ENCODE assay signal across 8 cellular contexts in the genomic region with DNA sequence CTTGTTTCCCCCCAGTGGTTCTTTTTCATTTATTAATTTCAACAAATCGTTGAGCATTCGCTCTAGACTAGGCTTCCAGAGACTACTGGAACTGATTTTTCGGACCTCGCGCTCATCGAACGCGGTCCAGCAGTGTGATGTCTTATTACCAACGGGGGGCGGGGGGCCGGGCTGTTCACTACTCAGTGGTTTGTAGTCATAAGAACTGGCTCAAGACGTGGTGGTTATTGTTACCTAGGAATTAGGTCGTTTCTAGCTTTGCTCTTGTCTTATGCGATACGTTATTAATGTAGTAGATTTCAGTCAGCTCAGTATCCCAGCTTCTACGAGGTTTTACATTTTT. TPM values are rescaled to one million over a fixed set of nuclear protein-coding genes. Genes with fewer than 3 reads are reported as not detected.
DNase-seq lines count a peak whose midpoint lies in the region; ATAC-seq and TF ChIP-seq lines count a peak whose summit lies in the region.

No MANE protein-coding gene starts in this region.

- H3K18ac ChIP-seq in H9 (ENCODE audit: insufficient read length, low read depth, low read length): no peak overlapping the region

- peaks cover 5% of the 10 kb centered on the region for H3K79me1 ChIP-seq in H9 (ENCODE audit: insufficient read depth, low read depth, low read length, poor library complexity, severe bottlenecking)

- peaks cover 3% of the 10 kb centered on the region for H3K27me3 Mint-ChIP-seq in H9 (ENCODE audit: low read depth)
- H3K27me3 Mint-ChIP-seq in activated CD8-positive, alpha-beta T cell treated with anti-CD3 and anti-CD28 coated beads for 36 hours: no peaks in the 10 kb centered on the region

- no peak overlapping the region for H4K5ac ChIP-seq in H9 (ENCODE audit: insufficient read length, low read depth, low read length)

- CTCF ChIA-PET in activated CD8-positive, alpha-beta T cell treated with anti-CD3 and anti-CD28 coated beads for 36 hours (lab: Charles Lee): interaction anchor here (1.1 to 2.7 kb wide), 3 partner anchors 31 to 105 kb away, joined by 3 to 9 read pairs (median 3); no protein-coding TSS in a partner anchor

- no peak overlapping the region for H4K91ac ChIP-seq in H9 (ENCODE audit: insufficient read length, low read depth, low read length)

- H3K56ac ChIP-seq in H9 (ENCODE audit: insufficient read length, low read depth, low read length): no peak overlapping the region

- H3K27ac Mint-ChIP-seq in H9: peak overlapping the region in 2 of 3 experiments; percentile 91 to 99; a peak in 6 of 7 replicates
- peak overlapping the region; percentile 99 for H3K27ac Mint-ChIP-seq in activated CD8-positive, alpha-beta T cell treated with anti-CD3 and anti-CD28 coated beads for 36 hours

- DNase-seq in AG08395 (ENCODE audit: low spot score): peak; percentile 39
- no peak for DNase-seq in H9
- peak; percentile 51 for DNase-seq in activated CD8-positive, alpha-beta T cell treated with anti-CD3 and anti-CD28 coated beads for 36 hours
- no peak for DNase-seq in left ventricle myocardium inferior
- no peak for DNase-seq in sigmoid colon
- no peak for DNase-seq in epidermal melanocyte (ENCODE audit: insufficient read length, low spot score)
- no peak for DNase-seq in NCI-H345 treated with DMSO at 0.1 percent for 48 hours (lab: John Stamatoyannopoulos, UW; ENCODE audit: unreplicated experiment)

- H3K4me1 ChIP-seq in H9 (ENCODE audit: insufficient read depth, low read length) (no peaks in the 10 kb centered on the region; the same call in 1 of the 2 replicates), left ventricle myocardium inferior (peaks cover 49% of the 10 kb centered on the region), sigmoid colon (peaks cover 2 to 27% (median 17%) of the 10 kb centered on the region in 4 donors)

- H2AFZ ChIP-seq in H9 (ENCODE audit: low read length): no peak overlapping the region

- no peak overlapping the region for H2BK120ac ChIP-seq in H9 (ENCODE audit: low read depth, low read length, poor library complexity, severe bottlenecking)

- H3K27ac ChIP-seq in H9 (ENCODE audit: insufficient read length, low read depth, low read length) (no peak overlapping the region), left ventricle myocardium inferior (replicated peaks) (peak overlapping the region; percentile 96), sigmoid colon (peak overlapping the region; percentile 88 to 98 (median 94))

- peaks cover 7 to 10% of the 10 kb centered on the region in 2 experiments for H3K9me3 Mint-ChIP-seq in H9
- H3K9me3 Mint-ChIP-seq in activated CD8-positive, alpha-beta T cell treated with anti-CD3 and anti-CD28 coated beads for 36 hours: no peaks in the 10 kb centered on the region

- POLR2A ChIA-PET in activated CD8-positive, alpha-beta T cell treated with anti-CD3 and anti-CD28 coated beads for 36 hours (lab: Charles Lee): interaction anchor here (0.6 to 1.6 kb wide), 4 partner anchors 13 to 286 kb away, joined by 3 to 5 read pairs (median 4); a partner anchor contains a TSS

- H3K9me3 ChIP-seq in H9 (ENCODE audit: control insufficient read depth, low read depth, low read length): no peaks in the 10 kb centered on the region
- H3K9me3 ChIP-seq in left ventricle myocardium inferior (replicated peaks): no peaks in the 10 kb centered on the region
- H3K9me3 ChIP-seq in sigmoid colon: no peaks in the 10 kb centered on the region

- H2BK5ac ChIP-seq in H9 (ENCODE audit: insufficient read length, low read length): no peak overlapping the region

- TF ChIP-seq CTCF in H9 (conservative IDR thresholded peaks at IDR 0.05): no peak
- no peak for TF ChIP-seq CTCF in activated CD8-positive, alpha-beta T cell treated with anti-CD3 and anti-CD28 coated beads for 36 hours (IDR thresholded peaks at IDR 0.05)
- TF ChIP-seq CTCF in left ventricle myocardium inferior (IDR thresholded peaks at IDR 0.05; ENCODE audit: borderline replicate concordance): no peak
- no peak for TF ChIP-seq CTCF in sigmoid colon (IDR thresholded peaks at IDR 0.05)

- no peaks in the 10 kb centered on the region for H3K23me2 ChIP-seq in H9 (ENCODE audit: insufficient read length, low read depth, low read length, poor library complexity, severe bottlenecking)

- peaks cover 43% of the 10 kb centered on the region for H3K36me3 ChIP-seq in left ventricle myocardium inferior
- peaks cover 21 to 44% (median 37%) of the 10 kb centered on the region in 4 donors for H3K36me3 ChIP-seq in sigmoid colon

- peaks cover 4% of the 10 kb centered on the region; the same call in 1 of the 2 replicates for H3K79me2 ChIP-seq in H9 (ENCODE audit: insufficient read depth, low read length)

- H2BK15ac ChIP-seq in H9 (ENCODE audit: low read depth, low read length): no peak overlapping the region

- H3K9ac ChIP-seq in H9 (ENCODE audit: extremely low read depth, insufficient read length, low read length): peak overlapping the region; percentile 92

- no peak overlapping the region for H3K14ac ChIP-seq in H9 (ENCODE audit: insufficient read depth, low read length)

- H3K4me3 ChIP-seq in left ventricle myocardium inferior: peak overlapping the region; percentile 97
- peak overlapping the region; percentile 85 to 100 (median 89) for H3K4me3 ChIP-seq in sigmoid colon

- H3T11ph ChIP-seq in H9 (ENCODE audit: low read length): no peak overlapping the region

- H3K4ac ChIP-seq in H9 (ENCODE audit: low read depth, low read length): no peak overlapping the region

- intact Hi-C loops in activated CD8-positive, alpha-beta T cell treated with anti-CD3 and anti-CD28 coated beads for 36 hours (cut with micrococcal nuclease): no loop called here
- intact Hi-C loops in left ventricle myocardium inferior (cut with micrococcal nuclease) (no loop called here), sigmoid colon (cut with DNase I) (no loop called here)

- H3K27me3 ChIP-seq in H9 (ENCODE audit: insufficient read depth, low read length) (no peaks in the 10 kb centered on the region), left ventricle myocardium inferior (ENCODE audit: low read depth) (no peaks in the 10 kb centered on the region), sigmoid colon (no peaks in the 10 kb centered on the region)

- H3K4me2 ChIP-seq in H9 (ENCODE audit: insufficient read depth, insufficient read length, low read length): peak overlapping the region; percentile 90

- no peak overlapping the region for H2BK12ac ChIP-seq in H9 (ENCODE audit: insufficient read length, low read depth, low read length)

- H3K36me3 Mint-ChIP-seq in H9 (ENCODE audit: insufficient read depth in 1 of 3, low read depth in 3 of 3): peaks cover 34 to 50% (median 46%) of the 10 kb centered on the region in 3 experiments
- H3K36me3 Mint-ChIP-seq in activated CD8-positive, alpha-beta T cell treated with anti-CD3 and anti-CD28 coated beads for 36 hours (ENCODE audit: low read depth): peaks cover 34% of the 10 kb centered on the region

- no peak overlapping the region for H3K23ac ChIP-seq in H9 (ENCODE audit: insufficient read length, low read depth, low read length)

- H2BK20ac ChIP-seq in H9 (ENCODE audit: low read depth, low read length, poor library complexity, severe bottlenecking): no peak overlapping the region

- no peak for TF ChIP-seq EP300 in sigmoid colon (IDR thresholded peaks at IDR 0.05)

- no peaks in the 10 kb centered on the region for H4K20me1 ChIP-seq in H9 (ENCODE audit: control insufficient read depth, insufficient read depth, insufficient read length)

- TF ChIP-seq POLR2A in sigmoid colon (IDR thresholded peaks at IDR 0.05): no peak

- no peak overlapping the region for H2AK5ac ChIP-seq in H9 (ENCODE audit: insufficient read length, low read length)

- peaks cover 8 to 9% of the 10 kb centered on the region in 2 experiments for H3K4me1 Mint-ChIP-seq in H9
- H3K4me1 Mint-ChIP-seq in activated CD8-positive, alpha-beta T cell treated with anti-CD3 and anti-CD28 coated beads for 36 hours (ENCODE audit: low read depth): peaks cover 31% of the 10 kb centered on the region

- peak overlapping the region; percentile 99 for H3K4me3 Mint-ChIP-seq in H9
- peak overlapping the region; percentile 99 for H3K4me3 Mint-ChIP-seq in activated CD8-positive, alpha-beta T cell treated with anti-CD3 and anti-CD28 coated beads for 36 hours

- no peak overlapping the region for H4K8ac ChIP-seq in H9 (replicated peaks; ENCODE audit: insufficient read length, low read depth, low read length)

- ATAC-seq in activated CD8-positive, alpha-beta T cell treated with anti-CD3 and anti-CD28 coated beads for 36 hours: no peak
- ATAC-seq in GM21576 (IDR thresholded peaks at IDR 0.05; ENCODE audit: unreplicated experiment): no peak

- no CpG with 5 or more reads among the region's 16 CpGs for WGBS in H9 (ENCODE audit: extremely low coverage, insufficient read length, low lambda C conversion rate)
- WGBS in sigmoid colon, 2 donors: 0 to 1% methylated on average over 16 of the region's 16 CpGs

RNA-seq across cellular contexts. Expression of a gene that starts 0.9 kb away (rescaled TPM):
- total RNA-seq in H9 (2021) (110 and 123 TPM in 2 replicates), left ventricle myocardium inferior (58.4 TPM), sigmoid colon (100 to 1,000 TPM; 149 to 294 (median 176) TPM)
- total RNA-seq in activated CD8-positive, alpha-beta T cell treated with anti-CD3 and anti-CD28 coated beads for 36 hours: 100 to 1,000 TPM; 103 to 106 TPM
- polyA plus RNA-seq in sigmoid colon: 10 to 100 TPM; 19.4 to 96.4 (median 33.6) TPM

Comparison
In these comparisons a context has a peak if more than half of its experiments do, and no peak if none do; other contexts are left out.
1. DNase-seq: peak in AG08395 (single experiment) and activated CD8-positive, alpha-beta T cell treated with anti-CD3 and anti-CD28 coated beads for 36 hours (single experiment); none in H9 (single experiment), left ventricle myocardium inferior (single experiment), sigmoid colon (single experiment), epidermal melanocyte (single experiment) and NCI-H345 treated with DMSO at 0.1 percent for 48 hours (single experiment).